Comparison of ENCODE assay signal across 9 cellular contexts in genomic region chr6:113995632-113996031, GRCh38. TPM values are rescaled to one million over a fixed set of nuclear protein-coding genes. Genes with fewer than 3 reads are reported as not detected.
DNase-seq lines count a peak whose midpoint lies in the region; ATAC-seq and TF ChIP-seq lines count a peak whose summit lies in the region.
"Had no signal": no experiment of that assay in that cellular context is flagged by ENCODE, and none has a peak within 500 bp of the region (broad histone marks: within the 10 kb centered on the region; RNA-seq: fewer than 3 reads in every experiment).

No MANE protein-coding gene starts in this region.

- H3K27me3 ChIP-seq in BJ (ENCODE audit: control insufficient read depth, insufficient read depth, low read length) (no peaks in the 10 kb centered on the region), upper lobe of left lung (no peaks in the 10 kb centered on the region)

- DNase-seq in BJ (ENCODE audit: low read depth) (peak; percentile 92), NCI-H1105 (lab: John Stamatoyannopoulos, UW) (peak; percentile 55), amniotic stem cell (lab: John Stamatoyannopoulos, UW) (peak; percentile 74), iris pigment epithelial cell (ENCODE audit: low read depth) (peak; percentile 95), upper lobe of left lung (peak in 1 of 2 donors; percentile 26), NCI-H1436 (lab: John Stamatoyannopoulos, UW) (no peak), left lobe of liver (ENCODE audit: low spot score) (no peak)
- no peak for DNase-seq in stimulated activated CD8-positive, alpha-beta memory T cell treated with anti-CD3 and anti-CD28 coated beads, Interleukin-4, amount 100 ng/mL, for 48 hours
- DNase-seq: activated naive CD8-positive, alpha-beta T cell treated with anti-CD3 and anti-CD28 coated beads, Interleukin-2, amount 10 ng/mL, durations not matched to agents 7 days and 5 days had no signal

- peaks cover 0 to 6% (median 2%) of the 10 kb centered on the region in 4 donors for H3K4me1 ChIP-seq in upper lobe of left lung

- peak; percentile 79 to 85 for ATAC-seq in upper lobe of left lung (ENCODE audit: low FRiP score in 2 of 2)
- ATAC-seq in left lobe of liver = no peak

- H3K4me3 ChIP-seq in BJ (ENCODE audit: low read depth, low read length) (no peak overlapping the region), upper lobe of left lung (no peak overlapping the region)

- no peak for TF ChIP-seq CTCF in BJ (IDR thresholded peaks at IDR 0.05; ENCODE audit: insufficient read depth, low read depth, low read length)
- no peak for TF ChIP-seq CTCF in upper lobe of left lung (IDR thresholded peaks at IDR 0.05)

- no peaks in the 10 kb centered on the region for H3K36me3 ChIP-seq in BJ (ENCODE audit: control insufficient read depth, insufficient read depth, low read length)
- no peaks in the 10 kb centered on the region for H3K36me3 ChIP-seq in upper lobe of left lung

- POLR2A ChIA-PET in BJ (lab: Charles Lee) = interaction anchor here (1.1 kb wide), 1 partner anchor 24 kb away, joined by 3 read pairs; the partner anchor contains the start of gene HDAC2

- no peak overlapping the region for H3K27ac ChIP-seq in upper lobe of left lung

- no peaks in the 10 kb centered on the region for H3K9me3 ChIP-seq in upper lobe of left lung

- TF ChIP-seq EP300 in upper lobe of left lung (IDR thresholded peaks at IDR 0.05) = peak in 1 of 4 donors; percentile 47

- CTCF ChIA-PET in BJ (lab: Yijun Ruan, JAX) = interaction anchor here (0.8 to 8.7 kb wide), 21 partner anchors 10 to 309 kb away, joined by 3 to 195 read pairs (median 5); partner anchors contain the start of gene HDAC2

- WGBS in upper lobe of left lung, 2 donors = 24 to 29% methylated on average over 4 of the region's 4 CpGs

- TF ChIP-seq POLR2A in upper lobe of left lung (IDR thresholded peaks at IDR 0.05) = no peak

RNA-seq across cellular contexts. Expression of gene HDAC2, which starts 24.7 kb away (rescaled TPM):
- polyA plus RNA-seq in BJ (2011; rRNA removed) = 48.6 and 130 TPM in 2 replicates
- 68.5 and 77.0 TPM in 2 replicates for polyA minus RNA-seq in BJ (2011; rRNA and poly(A)+ RNA removed)
- 100 to 1,000 TPM in 1 of 6 donors, 10 to 100 TPM in 5; 19.9 to 125 (median 44.0) TPM for total RNA-seq in upper lobe of left lung
- total RNA-seq in left lobe of liver = 16.3 TPM

Comparison
In these comparisons a context has a peak if more than half of its experiments do, and no peak if none do; other contexts are left out.
1. DNase-seq: peak in BJ (single experiment), NCI-H1105 (single experiment), amniotic stem cell (single experiment) and iris pigment epithelial cell (single experiment); none in NCI-H1436 (single experiment), left lobe of liver (single experiment) and stimulated activated CD8-positive, alpha-beta memory T cell treated with anti-CD3 and anti-CD28 coated beads, Interleukin-4, amount 100 ng/mL, for 48 hours (single experiment).